Comparison of ENCODE assay signal across 21 cellular contexts in the genomic region with DNA sequence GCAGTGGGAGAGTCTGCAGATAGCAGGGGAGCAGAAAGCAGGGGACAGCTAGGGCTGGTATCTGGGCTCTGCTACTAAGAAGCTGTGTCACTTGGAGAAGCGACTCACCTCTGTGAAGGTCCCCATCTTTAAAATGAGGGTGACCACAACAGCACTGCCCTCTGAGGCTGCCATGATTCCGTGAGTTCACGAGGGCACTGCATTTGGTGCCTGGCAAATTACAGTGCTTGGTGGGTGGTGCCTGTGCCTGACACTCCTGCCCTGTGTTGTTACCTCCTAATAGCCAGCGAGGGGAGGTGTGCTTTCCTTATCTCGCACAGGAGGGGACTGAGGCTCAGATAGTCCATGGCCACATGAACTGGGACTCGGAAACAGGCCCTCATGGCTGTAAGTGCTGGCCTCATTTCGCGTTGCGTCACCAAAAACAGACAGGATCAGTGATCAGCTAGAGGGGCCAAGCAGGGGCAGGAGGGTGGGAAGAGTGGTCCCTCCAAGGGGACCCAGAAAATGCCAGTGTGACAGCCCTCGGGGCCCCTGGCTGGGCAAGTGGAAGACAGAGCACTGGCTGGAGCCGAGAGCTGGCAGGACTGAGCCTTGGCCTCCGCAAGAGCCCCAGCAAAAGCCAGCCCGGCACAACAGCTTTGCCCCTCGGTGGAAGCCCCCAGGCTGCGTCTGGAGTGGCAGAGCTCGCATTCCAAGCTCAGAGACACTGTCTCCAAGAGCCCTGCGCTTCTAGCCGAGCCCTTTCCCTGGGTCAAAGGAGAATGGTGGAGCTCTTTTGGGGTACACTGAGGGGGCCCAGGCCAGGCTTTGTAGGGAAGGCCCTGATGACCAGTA. TPM values are rescaled to one million over a fixed set of nuclear protein-coding genes. Genes with fewer than 3 reads are reported as not detected.
DNase-seq lines count a peak whose midpoint lies in the region; ATAC-seq and TF ChIP-seq lines count a peak whose summit lies in the region.
"Had no signal": no experiment of that assay in that cellular context is flagged by ENCODE, and none has a peak within 500 bp of the region (broad histone marks: within the 10 kb centered on the region; RNA-seq: fewer than 3 reads in every experiment).

No MANE protein-coding gene starts in this region.

- H3K27ac Mint-ChIP-seq in type B pancreatic cell = peak overlapping the region; percentile 70
- H3K27ac Mint-ChIP-seq: activated CD4-positive, alpha-beta memory T cell treated with anti-CD3 and anti-CD28 coated beads for 36 hours; naive thymus-derived CD4-positive, alpha-beta T cell had no signal

- no peak overlapping the region for H2AFZ ChIP-seq in neuronal stem cell (ENCODE audit: low read length)

- no peak for TF ChIP-seq CTCF in type B pancreatic cell (conservative IDR thresholded peaks at IDR 0.05)

- H3K36me3 ChIP-seq in HUES6 (ENCODE audit: control insufficient read depth, insufficient read depth, low read length) (no peaks in the 10 kb centered on the region), neuronal stem cell (replicated peaks in 1 of 2; ENCODE audit: control insufficient read depth in 2 of 2, insufficient read depth in 2 of 2, low read length in 2 of 2) (no peaks in the 10 kb centered on the region)
- H3K36me3 ChIP-seq: MG63, WERI-Rb-1 had no signal

- H2BK5ac ChIP-seq in neuronal stem cell (ENCODE audit: low read length) = peak overlapping the region; percentile 8

- no peaks in the 10 kb centered on the region for H3K9me3 Mint-ChIP-seq in type B pancreatic cell
- H3K9me3 Mint-ChIP-seq: activated CD4-positive, alpha-beta memory T cell treated with anti-CD3 and anti-CD28 coated beads for 36 hours; naive thymus-derived CD4-positive, alpha-beta T cell had no signal

- no peak overlapping the region for H3K4ac ChIP-seq in neuronal stem cell (ENCODE audit: low read length)

- H3K9ac ChIP-seq in HUES6 (ENCODE audit: low read length) = peak overlapping the region; percentile 73
- no peak overlapping the region for H3K9ac ChIP-seq in neuronal stem cell (ENCODE audit: low read depth, low read length, poor library complexity)

- H3K4me3 ChIP-seq in HUES6 (ENCODE audit: low read depth, low read length) (no peak overlapping the region), neuronal stem cell (ENCODE audit: low read length in 2 of 2) (no peak overlapping the region)
- H3K4me3 ChIP-seq: lung, MG63, skin epidermis had no signal

- peak overlapping the region; percentile 59 for H2BK15ac ChIP-seq in neuronal stem cell (ENCODE audit: low read length)

- peak overlapping the region; percentile 72 for H3K14ac ChIP-seq in neuronal stem cell (ENCODE audit: low read length)

- peaks cover 23% of the 10 kb centered on the region for H3K4me1 Mint-ChIP-seq in type B pancreatic cell (ENCODE audit: unreplicated experiment)

- H3K4me3 Mint-ChIP-seq in type B pancreatic cell = no peak overlapping the region
- H3K4me3 Mint-ChIP-seq: activated CD4-positive, alpha-beta memory T cell treated with anti-CD3 and anti-CD28 coated beads for 36 hours; naive thymus-derived CD4-positive, alpha-beta T cell had no signal

- DNase-seq in ecto neural progenitor cell (ENCODE audit: low spot score) = peak; percentile 49
- DNase-seq in neuronal stem cell (ENCODE audit: low spot score) = no peak
- DNase-seq in type B pancreatic cell (ENCODE audit: extremely low spot score, unreplicated experiment) = no peak
- DNase-seq in epidermal melanocyte (ENCODE audit: insufficient read length, low spot score) = no peak
- DNase-seq: activated CD4-positive, alpha-beta memory T cell treated with anti-CD3 and anti-CD28 coated beads for 36 hours; activated T-cell treated with anti-CD3 and anti-CD28 coated beads for 4 hours; anterior cingulate cortex; effector CD4-positive, alpha-beta T cell; MG63; naive thymus-derived CD4-positive, alpha-beta T cell; NCI-H146; NCI-H2171 treated with DMSO at 0.1 percent for 48 hours; OCI-M1; SHP77 treated with DMSO at 0.1 percent for 48 hours; stimulated activated CD4-positive, alpha-beta T cell treated with anti-CD3 and anti-CD28 coated beads, Interleukin-4, amount 100 ng/mL, for 1 hour; WERI-Rb-1 had no signal

- H3K4me2 ChIP-seq in neuronal stem cell (ENCODE audit: insufficient read depth, low read length, poor library complexity, severe bottlenecking) = no peak overlapping the region

- no CpG with 5 or more reads among the region's 18 CpGs for WGBS in neuronal stem cell (ENCODE audit: extremely low coverage in 2 of 2, insufficient read length in 2 of 2, insufficient replicate concordance in 1 of 2), 2 donors

- H3K9me3 ChIP-seq in HUES6 (ENCODE audit: control insufficient read depth, insufficient read depth, low read depth, low read length) (no peaks in the 10 kb centered on the region), neuronal stem cell (replicated peaks in 1 of 2; ENCODE audit: control insufficient read depth in 2 of 2, insufficient read depth in 1 of 2, low read depth in 1 of 2, low read length in 2 of 2) (no peaks in the 10 kb centered on the region)
- H3K9me3 ChIP-seq: MG63 had no signal

- H2AK5ac ChIP-seq in neuronal stem cell (ENCODE audit: low read depth, low read length) = peak overlapping the region; percentile 48

- no peaks in the 10 kb centered on the region for H3K36me3 Mint-ChIP-seq in type B pancreatic cell
- H3K36me3 Mint-ChIP-seq: activated CD4-positive, alpha-beta memory T cell treated with anti-CD3 and anti-CD28 coated beads for 36 hours had no signal

- H3K23ac ChIP-seq in neuronal stem cell (ENCODE audit: low read depth, low read length, poor library complexity) = peak overlapping the region; percentile 29

- H2BK120ac ChIP-seq in neuronal stem cell (ENCODE audit: low read depth, low read length) = no peak overlapping the region

- H3K27ac ChIP-seq in HUES6 (ENCODE audit: low read depth, low read length) (peak overlapping the region; percentile 43; the same call in 1 of the 2 replicates), neuronal stem cell (replicated peaks; ENCODE audit: low read length) (no peak overlapping the region)
- H3K27ac ChIP-seq: WERI-Rb-1 had no signal

- ATAC-seq in GM21367 (IDR thresholded peaks at IDR 0.05; ENCODE audit: unreplicated experiment) = no peak
- no peak for ATAC-seq in GM19351 (IDR thresholded peaks at IDR 0.05; ENCODE audit: unreplicated experiment)
- ATAC-seq: naive thymus-derived CD4-positive, alpha-beta T cell had no signal

- peaks cover 7% of the 10 kb centered on the region for H3K27me3 Mint-ChIP-seq in type B pancreatic cell

- H4K8ac ChIP-seq in neuronal stem cell (ENCODE audit: low read depth, low read length) = no peak overlapping the region

- H3K18ac ChIP-seq in neuronal stem cell (ENCODE audit: low read length) = peak overlapping the region; percentile 35

- peak overlapping the region; percentile 4 for H2BK12ac ChIP-seq in neuronal stem cell (ENCODE audit: low read length)

- peaks cover 2% of the 10 kb centered on the region for H3K79me1 ChIP-seq in neuronal stem cell (ENCODE audit: low read depth, low read length)

- peak overlapping the region; percentile 68 for H4K91ac ChIP-seq in neuronal stem cell (ENCODE audit: low read depth, low read length, poor library complexity)

- H3K27me3 ChIP-seq in HUES6 (ENCODE audit: control insufficient read depth, insufficient read depth, low read length) (no peaks in the 10 kb centered on the region), neuronal stem cell (ENCODE audit: control insufficient read depth in 3 of 3, insufficient read depth in 3 of 3, low read depth in 1 of 3, low read length in 3 of 3) (peaks cover 0 to 6% (median 4%) of the 10 kb centered on the region in 3 experiments)
- H3K27me3 ChIP-seq: MG63 had no signal

- H3K4me1 ChIP-seq in HUES6 (ENCODE audit: control insufficient read depth, insufficient read depth, low read length) = peaks cover 66% of the 10 kb centered on the region
- peaks cover 7 to 10% of the 10 kb centered on the region in 2 donors for H3K4me1 ChIP-seq in neuronal stem cell (ENCODE audit: control insufficient read depth in 2 of 2, insufficient read depth in 1 of 2, low read depth in 1 of 2, low read length in 2 of 2)

RNA-seq across cellular contexts. Expression of gene BNIP3, which starts 17.3 kb away (rescaled TPM):
- 22.1 TPM for polyA plus RNA-seq in neuronal stem cell (2013, experiment 1 of 2)
- polyA plus RNA-seq in neuronal stem cell (2013, experiment 2 of 2) = 22.3 TPM
- 24.2 and 30.2 TPM in 2 replicates for total RNA-seq in type B pancreatic cell (ENCODE audit: low replicate concordance)
